In the genomic region with DNA sequence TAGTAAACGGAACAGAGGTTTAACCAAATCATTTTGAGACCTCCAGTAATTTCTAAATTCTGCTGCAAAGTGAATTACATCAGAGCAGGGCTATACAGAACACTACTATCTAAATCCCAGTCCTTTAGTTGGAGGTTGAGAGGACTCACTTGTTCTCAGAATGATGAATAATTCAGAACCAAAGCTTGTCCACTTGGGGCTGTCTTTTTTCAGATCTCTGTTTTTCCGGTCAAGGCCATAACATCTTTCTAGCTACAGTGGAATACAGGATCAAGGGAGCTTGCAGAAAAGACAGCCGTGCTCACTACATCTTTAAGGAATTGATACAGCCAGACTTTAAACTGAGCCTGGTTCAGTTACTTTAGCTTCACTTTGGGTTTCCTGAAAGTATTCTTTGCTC, we compare ENCODE assay signal across 26 cellular contexts.
"Had no signal": no experiment of that assay in that cellular context is flagged by ENCODE, and none has a peak within 500 bp of the region (broad histone marks: within the 10 kb centered on the region; RNA-seq: fewer than 3 reads in every experiment).

No MANE protein-coding gene starts in this region.

- H3K4me3 Mint-ChIP-seq: activated CD4-positive, alpha-beta T cell treated with anti-CD3 and anti-CD28 coated beads, Interleukin-2, amount 10 ng/mL, durations not matched to agents 7 days and 5 days; activated CD8-positive, alpha-beta T cell treated with anti-CD3 and anti-CD28 coated beads for 36 hours; activated T-cell treated with anti-CD3 and anti-CD28 coated beads, Interleukin-2, amount 50 U/mL, for 72 hours; central memory CD8-positive, alpha-beta T cell; mesothelial cell of epicardium; naive thymus-derived CD4-positive, alpha-beta T cell; stimulated activated effector memory CD8-positive, alpha-beta T cell treated with anti-CD3 and anti-CD28 coated beads, Interleukin-12 subunit alpha, Interleukin-12 subunit beta, amount 100 ng/mL, for 72 hours; stimulated activated naive CD8-positive, alpha-beta T cell treated with anti-CD3 and anti-CD28 coated beads, Interleukin-15, amount 100 ng/mL, for 72 hours had no signal

- H3K9me3 ChIP-seq: breast epithelium, suprapubic skin, tibial nerve had no signal

- H3K4me1 ChIP-seq: breast epithelium, suprapubic skin had no signal

- H3K4me3 ChIP-seq: breast epithelium, hepatocyte, skin epidermis, suprapubic skin, tibial nerve had no signal

- H3K36me3 Mint-ChIP-seq: activated naive CD4-positive, alpha-beta T cell treated with anti-CD3 and anti-CD28 coated beads, Interleukin-2, amount 50 U/mL, for 72 hours; mesothelial cell of epicardium; naive thymus-derived CD4-positive, alpha-beta T cell; stimulated activated effector memory CD8-positive, alpha-beta T cell treated with anti-CD3 and anti-CD28 coated beads, Interleukin-12 subunit alpha, Interleukin-12 subunit beta, amount 100 ng/mL, for 72 hours had no signal

- ATAC-seq: activated CD8-positive, alpha-beta T cell treated with anti-CD3 and anti-CD28 coated beads for 36 hours; activated naive CD4-positive, alpha-beta T cell treated with anti-CD3 and anti-CD28 coated beads, Interleukin-2, amount 50 U/mL, for 72 hours; activated T-cell treated with anti-CD3 and anti-CD28 coated beads, Interleukin-2, amount 50 U/mL, for 72 hours; left colon; naive thymus-derived CD4-positive, alpha-beta T cell; sciatic nerve; stimulated activated effector memory CD8-positive, alpha-beta T cell treated with anti-CD3 and anti-CD28 coated beads, Interleukin-12 subunit alpha, Interleukin-12 subunit beta, amount 100 ng/mL, for 72 hours; stimulated activated naive CD8-positive, alpha-beta T cell treated with anti-CD3 and anti-CD28 coated beads, Interleukin-15, amount 100 ng/mL, for 72 hours had no signal

- H3K4me1 Mint-ChIP-seq: activated CD4-positive, alpha-beta T cell treated with anti-CD3 and anti-CD28 coated beads, Interleukin-2, amount 10 ng/mL, durations not matched to agents 7 days and 5 days; central memory CD8-positive, alpha-beta T cell; mesothelial cell of epicardium; stimulated activated effector memory CD8-positive, alpha-beta T cell treated with anti-CD3 and anti-CD28 coated beads, Interleukin-12 subunit alpha, Interleukin-12 subunit beta, amount 100 ng/mL, for 72 hours; stimulated activated naive CD8-positive, alpha-beta T cell treated with anti-CD3 and anti-CD28 coated beads, Interleukin-15, amount 100 ng/mL, for 72 hours had no signal

- DNase-seq: activated CD4-positive, alpha-beta T cell treated with anti-CD3 and anti-CD28 coated beads for 1 hour; activated CD4-positive, alpha-beta T cell treated with anti-CD3 and anti-CD28 coated beads, Interleukin-2, amount 10 ng/mL, durations not matched to agents 7 days and 5 days; activated CD8-positive, alpha-beta T cell treated with anti-CD3 and anti-CD28 coated beads for 36 hours; activated naive CD4-positive, alpha-beta T cell; activated T-cell treated with anti-CD3 and anti-CD28 coated beads, Interleukin-2, amount 50 U/mL, for 72 hours; dermis blood vessel endothelial cell; effector CD8-positive, alpha-beta T cell; left colon; mammary epithelial cell; naive thymus-derived CD4-positive, alpha-beta T cell; retina; stimulated activated CD4-positive, alpha-beta T cell treated with anti-CD3 and anti-CD28 coated beads, Interleukin-4, amount 100 ng/mL, for 24 hours; stimulated activated naive CD8-positive, alpha-beta T cell treated with anti-CD3 and anti-CD28 coated beads, Interleukin-15, amount 100 ng/mL, for 72 hours; T-helper 2 cell had no signal

- H3K36me3 ChIP-seq: breast epithelium, suprapubic skin, tibial nerve had no signal

- H3K27me3 ChIP-seq: breast epithelium, hepatocyte, suprapubic skin, tibial nerve had no signal

- H3K27ac Mint-ChIP-seq: activated CD4-positive, alpha-beta T cell treated with anti-CD3 and anti-CD28 coated beads, Interleukin-2, amount 10 ng/mL, durations not matched to agents 7 days and 5 days; activated CD8-positive, alpha-beta T cell treated with anti-CD3 and anti-CD28 coated beads for 36 hours; activated naive CD4-positive, alpha-beta T cell treated with anti-CD3 and anti-CD28 coated beads, Interleukin-2, amount 50 U/mL, for 72 hours; activated T-cell treated with anti-CD3 and anti-CD28 coated beads, Interleukin-2, amount 50 U/mL, for 72 hours; mesothelial cell of epicardium; naive thymus-derived CD4-positive, alpha-beta T cell; progenitor cell of endocrine pancreas; stimulated activated effector memory CD8-positive, alpha-beta T cell treated with anti-CD3 and anti-CD28 coated beads, Interleukin-12 subunit alpha, Interleukin-12 subunit beta, amount 100 ng/mL, for 72 hours; stimulated activated naive CD8-positive, alpha-beta T cell treated with anti-CD3 and anti-CD28 coated beads, Interleukin-15, amount 100 ng/mL, for 72 hours had no signal

- H3K27ac ChIP-seq: breast epithelium, epithelial cell of prostate, skin epidermis, suprapubic skin, tibial nerve had no signal

- H3K9me3 Mint-ChIP-seq: activated CD4-positive, alpha-beta T cell treated with anti-CD3 and anti-CD28 coated beads, Interleukin-2, amount 10 ng/mL, durations not matched to agents 7 days and 5 days; activated CD8-positive, alpha-beta T cell treated with anti-CD3 and anti-CD28 coated beads for 36 hours; activated naive CD4-positive, alpha-beta T cell treated with anti-CD3 and anti-CD28 coated beads, Interleukin-2, amount 50 U/mL, for 72 hours; activated T-cell treated with anti-CD3 and anti-CD28 coated beads, Interleukin-2, amount 50 U/mL, for 72 hours; central memory CD8-positive, alpha-beta T cell; mesothelial cell of epicardium; stimulated activated effector memory CD8-positive, alpha-beta T cell treated with anti-CD3 and anti-CD28 coated beads, Interleukin-12 subunit alpha, Interleukin-12 subunit beta, amount 100 ng/mL, for 72 hours; stimulated activated naive CD8-positive, alpha-beta T cell treated with anti-CD3 and anti-CD28 coated beads, Interleukin-15, amount 100 ng/mL, for 72 hours had no signal

- H3K27me3 Mint-ChIP-seq: activated CD4-positive, alpha-beta T cell treated with anti-CD3 and anti-CD28 coated beads, Interleukin-2, amount 10 ng/mL, durations not matched to agents 7 days and 5 days; activated CD8-positive, alpha-beta T cell treated with anti-CD3 and anti-CD28 coated beads for 36 hours; central memory CD8-positive, alpha-beta T cell; progenitor cell of endocrine pancreas; stimulated activated naive CD8-positive, alpha-beta T cell treated with anti-CD3 and anti-CD28 coated beads, Interleukin-15, amount 100 ng/mL, for 72 hours had no signal
